Comparison of ENCODE assay signal across 1 cellular context in the genomic region with DNA sequence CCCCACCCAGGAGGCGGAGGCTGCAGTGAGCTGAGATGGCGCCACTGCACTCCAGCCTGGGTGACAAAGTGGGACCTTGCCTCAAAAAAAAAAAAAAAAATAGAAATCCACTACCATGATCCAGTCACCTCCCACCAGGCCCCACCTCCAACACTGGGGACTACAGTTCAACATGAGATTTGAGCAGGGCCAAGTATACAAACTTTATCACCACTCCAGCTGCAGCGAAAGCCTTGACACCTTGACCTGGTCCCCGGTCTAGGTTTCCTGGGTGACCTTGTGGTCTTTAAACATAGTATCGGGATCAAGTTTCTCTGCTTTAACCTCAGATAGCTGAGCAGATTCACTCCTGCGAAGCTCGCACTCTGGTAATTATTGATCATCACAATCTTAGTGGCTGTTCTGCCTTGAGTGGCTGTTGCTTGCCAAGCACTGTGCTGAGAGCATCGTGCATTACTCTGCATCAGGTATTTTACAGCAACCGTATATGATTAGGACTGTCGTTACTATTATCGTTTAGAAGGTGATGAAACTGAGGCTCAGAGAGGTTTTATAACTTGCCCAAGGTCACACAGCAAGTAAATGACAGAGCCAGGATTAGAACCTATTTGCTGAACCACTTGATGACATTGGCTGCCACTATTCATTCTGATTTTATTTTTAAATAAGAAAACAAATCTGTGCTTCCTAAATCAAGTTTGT.
TF ChIP-seq lines count a peak whose summit lies in the region.

No MANE protein-coding gene starts in this region.

TF ChIP-seq in HepG2, 621 proteins besides CTCF, POLR2A, EP300 and RAD21 (continued from another document and continues in another):
- TF ChIP-seq, protein P1, sequence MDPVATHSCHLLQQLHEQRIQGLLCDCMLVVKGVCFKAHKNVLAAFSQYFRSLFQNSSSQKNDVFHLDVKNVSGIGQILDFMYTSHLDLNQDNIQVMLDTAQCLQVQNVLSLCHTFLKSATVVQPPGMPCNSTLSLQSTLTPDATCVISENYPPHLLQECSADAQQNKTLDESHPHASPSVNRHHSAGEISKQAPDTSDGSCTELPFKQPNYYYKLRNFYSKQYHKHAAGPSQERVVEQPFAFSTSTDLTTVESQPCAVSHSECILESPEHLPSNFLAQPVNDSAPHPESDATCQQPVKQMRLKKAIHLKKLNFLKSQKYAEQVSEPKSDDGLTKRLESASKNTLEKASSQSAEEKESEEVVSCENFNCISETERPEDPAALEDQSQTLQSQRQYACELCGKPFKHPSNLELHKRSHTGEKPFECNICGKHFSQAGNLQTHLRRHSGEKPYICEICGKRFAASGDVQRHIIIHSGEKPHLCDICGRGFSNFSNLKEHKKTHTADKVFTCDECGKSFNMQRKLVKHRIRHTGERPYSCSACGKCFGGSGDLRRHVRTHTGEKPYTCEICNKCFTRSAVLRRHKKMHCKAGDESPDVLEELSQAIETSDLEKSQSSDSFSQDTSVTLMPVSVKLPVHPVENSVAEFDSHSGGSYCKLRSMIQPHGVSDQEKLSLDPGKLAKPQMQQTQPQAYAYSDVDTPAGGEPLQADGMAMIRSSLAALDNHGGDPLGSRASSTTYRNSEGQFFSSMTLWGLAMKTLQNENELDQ (CRISPR knock-in tag; IDR thresholded peaks at IDR 0.05; ENCODE audit: borderline replicate concordance) = no peak
- TF ChIP-seq, protein P2, sequence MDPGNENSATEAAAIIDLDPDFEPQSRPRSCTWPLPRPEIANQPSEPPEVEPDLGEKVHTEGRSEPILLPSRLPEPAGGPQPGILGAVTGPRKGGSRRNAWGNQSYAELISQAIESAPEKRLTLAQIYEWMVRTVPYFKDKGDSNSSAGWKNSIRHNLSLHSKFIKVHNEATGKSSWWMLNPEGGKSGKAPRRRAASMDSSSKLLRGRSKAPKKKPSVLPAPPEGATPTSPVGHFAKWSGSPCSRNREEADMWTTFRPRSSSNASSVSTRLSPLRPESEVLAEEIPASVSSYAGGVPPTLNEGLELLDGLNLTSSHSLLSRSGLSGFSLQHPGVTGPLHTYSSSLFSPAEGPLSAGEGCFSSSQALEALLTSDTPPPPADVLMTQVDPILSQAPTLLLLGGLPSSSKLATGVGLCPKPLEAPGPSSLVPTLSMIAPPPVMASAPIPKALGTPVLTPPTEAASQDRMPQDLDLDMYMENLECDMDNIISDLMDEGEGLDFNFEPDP (CRISPR knock-in tag; conservative IDR thresholded peaks at IDR 0.05) = 0 out of 2 replicates have a peak, but pooled peaks have one; percentile 45
- TF ChIP-seq MED8 (CRISPR knock-in tag; IDR thresholded peaks at IDR 0.05; ENCODE audit: insufficient replicate concordance) (no peak), SRSF9 (IDR thresholded peaks at IDR 0.05; ENCODE audit: borderline replicate concordance, insufficient read depth, low read depth, low read length, poor library complexity, severe bottlenecking) (no peak), HMGA1 (CRISPR knock-in tag; conservative IDR thresholded peaks at IDR 0.05) (no peak), TSC22D2 (CRISPR knock-in tag; IDR thresholded peaks at IDR 0.05; ENCODE audit: borderline replicate concordance) (no peak), HOXD1 (CRISPR knock-in tag; IDR thresholded peaks at IDR 0.05) (no peak), ZNF468 (CRISPR knock-in tag; IDR thresholded peaks at IDR 0.05) (no peak), ZNF777 (CRISPR knock-in tag; IDR thresholded peaks at IDR 0.05) (no peak), STAG1 (CRISPR knock-in tag; IDR thresholded peaks at IDR 0.05) (no peak), ZNF136 (CRISPR knock-in tag; IDR thresholded peaks at IDR 0.05; ENCODE audit: low read depth) (no peak), THAP11 (CRISPR knock-in tag; IDR thresholded peaks at IDR 0.05) (no peak), ZNF567 (CRISPR knock-in tag; IDR thresholded peaks at IDR 0.05; ENCODE audit: borderline replicate concordance) (no peak), HOXA5 (CRISPR knock-in tag; IDR thresholded peaks at IDR 0.05) (no peak), ZNF761 (CRISPR knock-in tag; conservative IDR thresholded peaks at IDR 0.05) (no peak), SMAD1 (CRISPR knock-in tag; IDR thresholded peaks at IDR 0.05; ENCODE audit: borderline replicate concordance, low read depth) (0 out of 2 replicates have a peak, but pooled peaks have one; percentile 57), SATB2 (CRISPR knock-in tag; IDR thresholded peaks at IDR 0.05) (no peak), TBX3 (IDR thresholded peaks at IDR 0.05; ENCODE audit: borderline replicate concordance) (no peak), ZNF282 (IDR thresholded peaks at IDR 0.05; ENCODE audit: partially characterized antibody) (no peak), ZBTB38 (CRISPR knock-in tag; IDR thresholded peaks at IDR 0.05) (no peak), KAT2B (IDR thresholded peaks at IDR 0.05; ENCODE audit: borderline replicate concordance, low read depth, low read length) (no peak), FIP1L1 (IDR thresholded peaks at IDR 0.05; ENCODE audit: borderline replicate concordance, insufficient read depth, low read depth, low read length) (no peak), ZNF776 (CRISPR knock-in tag; IDR thresholded peaks at IDR 0.05) (no peak), MTA1 (CRISPR knock-in tag; IDR thresholded peaks at IDR 0.05; ENCODE audit: borderline replicate concordance) (no peak)
- TF ChIP-seq, protein P3, sequence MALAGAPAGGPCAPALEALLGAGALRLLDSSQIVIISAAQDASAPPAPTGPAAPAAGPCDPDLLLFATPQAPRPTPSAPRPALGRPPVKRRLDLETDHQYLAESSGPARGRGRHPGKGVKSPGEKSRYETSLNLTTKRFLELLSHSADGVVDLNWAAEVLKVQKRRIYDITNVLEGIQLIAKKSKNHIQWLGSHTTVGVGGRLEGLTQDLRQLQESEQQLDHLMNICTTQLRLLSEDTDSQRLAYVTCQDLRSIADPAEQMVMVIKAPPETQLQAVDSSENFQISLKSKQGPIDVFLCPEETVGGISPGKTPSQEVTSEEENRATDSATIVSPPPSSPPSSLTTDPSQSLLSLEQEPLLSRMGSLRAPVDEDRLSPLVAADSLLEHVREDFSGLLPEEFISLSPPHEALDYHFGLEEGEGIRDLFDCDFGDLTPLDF (CRISPR knock-in tag; IDR thresholded peaks at IDR 0.05) = no peak
- TF ChIP-seq, protein P4, sequence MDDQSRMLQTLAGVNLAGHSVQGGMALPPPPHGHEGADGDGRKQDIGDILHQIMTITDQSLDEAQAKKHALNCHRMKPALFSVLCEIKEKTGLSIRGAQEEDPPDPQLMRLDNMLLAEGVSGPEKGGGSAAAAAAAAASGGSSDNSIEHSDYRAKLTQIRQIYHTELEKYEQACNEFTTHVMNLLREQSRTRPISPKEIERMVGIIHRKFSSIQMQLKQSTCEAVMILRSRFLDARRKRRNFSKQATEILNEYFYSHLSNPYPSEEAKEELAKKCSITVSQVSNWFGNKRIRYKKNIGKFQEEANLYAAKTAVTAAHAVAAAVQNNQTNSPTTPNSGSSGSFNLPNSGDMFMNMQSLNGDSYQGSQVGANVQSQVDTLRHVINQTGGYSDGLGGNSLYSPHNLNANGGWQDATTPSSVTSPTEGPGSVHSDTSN (CRISPR knock-in tag; IDR thresholded peaks at IDR 0.05; ENCODE audit: borderline replicate concordance) = no peak
- TF ChIP-seq, protein P5, sequence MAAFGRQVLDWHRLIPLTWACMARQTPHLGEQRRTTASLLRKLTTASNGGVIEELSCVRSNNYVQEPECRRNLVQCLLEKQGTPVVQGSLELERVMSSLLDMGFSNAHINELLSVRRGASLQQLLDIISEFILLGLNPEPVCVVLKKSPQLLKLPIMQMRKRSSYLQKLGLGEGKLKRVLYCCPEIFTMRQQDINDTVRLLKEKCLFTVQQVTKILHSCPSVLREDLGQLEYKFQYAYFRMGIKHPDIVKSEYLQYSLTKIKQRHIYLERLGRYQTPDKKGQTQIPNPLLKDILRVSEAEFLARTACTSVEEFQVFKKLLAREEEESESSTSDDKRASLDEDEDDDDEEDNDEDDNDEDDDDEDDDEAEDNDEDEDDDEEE (CRISPR knock-in tag; IDR thresholded peaks at IDR 0.05) = no peak
- TF ChIP-seq, protein P6, sequence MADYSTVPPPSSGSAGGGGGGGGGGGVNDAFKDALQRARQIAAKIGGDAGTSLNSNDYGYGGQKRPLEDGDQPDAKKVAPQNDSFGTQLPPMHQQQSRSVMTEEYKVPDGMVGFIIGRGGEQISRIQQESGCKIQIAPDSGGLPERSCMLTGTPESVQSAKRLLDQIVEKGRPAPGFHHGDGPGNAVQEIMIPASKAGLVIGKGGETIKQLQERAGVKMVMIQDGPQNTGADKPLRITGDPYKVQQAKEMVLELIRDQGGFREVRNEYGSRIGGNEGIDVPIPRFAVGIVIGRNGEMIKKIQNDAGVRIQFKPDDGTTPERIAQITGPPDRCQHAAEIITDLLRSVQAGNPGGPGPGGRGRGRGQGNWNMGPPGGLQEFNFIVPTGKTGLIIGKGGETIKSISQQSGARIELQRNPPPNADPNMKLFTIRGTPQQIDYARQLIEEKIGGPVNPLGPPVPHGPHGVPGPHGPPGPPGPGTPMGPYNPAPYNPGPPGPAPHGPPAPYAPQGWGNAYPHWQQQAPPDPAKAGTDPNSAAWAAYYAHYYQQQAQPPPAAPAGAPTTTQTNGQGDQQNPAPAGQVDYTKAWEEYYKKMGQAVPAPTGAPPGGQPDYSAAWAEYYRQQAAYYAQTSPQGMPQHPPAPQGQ (CRISPR knock-in tag; IDR thresholded peaks at IDR 0.05; ENCODE audit: borderline replicate concordance) = no peak
- TF ChIP-seq, protein P7, sequence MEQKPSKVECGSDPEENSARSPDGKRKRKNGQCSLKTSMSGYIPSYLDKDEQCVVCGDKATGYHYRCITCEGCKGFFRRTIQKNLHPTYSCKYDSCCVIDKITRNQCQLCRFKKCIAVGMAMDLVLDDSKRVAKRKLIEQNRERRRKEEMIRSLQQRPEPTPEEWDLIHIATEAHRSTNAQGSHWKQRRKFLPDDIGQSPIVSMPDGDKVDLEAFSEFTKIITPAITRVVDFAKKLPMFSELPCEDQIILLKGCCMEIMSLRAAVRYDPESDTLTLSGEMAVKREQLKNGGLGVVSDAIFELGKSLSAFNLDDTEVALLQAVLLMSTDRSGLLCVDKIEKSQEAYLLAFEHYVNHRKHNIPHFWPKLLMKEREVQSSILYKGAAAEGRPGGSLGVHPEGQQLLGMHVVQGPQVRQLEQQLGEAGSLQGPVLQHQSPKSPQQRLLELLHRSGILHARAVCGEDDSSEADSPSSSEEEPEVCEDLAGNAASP (CRISPR knock-in tag; IDR thresholded peaks at IDR 0.05; ENCODE audit: borderline replicate concordance) = no peak
- TF ChIP-seq, protein P8, sequence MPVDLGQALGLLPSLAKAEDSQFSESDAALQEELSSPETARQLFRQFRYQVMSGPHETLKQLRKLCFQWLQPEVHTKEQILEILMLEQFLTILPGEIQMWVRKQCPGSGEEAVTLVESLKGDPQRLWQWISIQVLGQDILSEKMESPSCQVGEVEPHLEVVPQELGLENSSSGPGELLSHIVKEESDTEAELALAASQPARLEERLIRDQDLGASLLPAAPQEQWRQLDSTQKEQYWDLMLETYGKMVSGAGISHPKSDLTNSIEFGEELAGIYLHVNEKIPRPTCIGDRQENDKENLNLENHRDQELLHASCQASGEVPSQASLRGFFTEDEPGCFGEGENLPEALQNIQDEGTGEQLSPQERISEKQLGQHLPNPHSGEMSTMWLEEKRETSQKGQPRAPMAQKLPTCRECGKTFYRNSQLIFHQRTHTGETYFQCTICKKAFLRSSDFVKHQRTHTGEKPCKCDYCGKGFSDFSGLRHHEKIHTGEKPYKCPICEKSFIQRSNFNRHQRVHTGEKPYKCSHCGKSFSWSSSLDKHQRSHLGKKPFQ (CRISPR knock-in tag; IDR thresholded peaks at IDR 0.05; ENCODE audit: insufficient replicate concordance) = no peak
- TF ChIP-seq, protein P9, sequence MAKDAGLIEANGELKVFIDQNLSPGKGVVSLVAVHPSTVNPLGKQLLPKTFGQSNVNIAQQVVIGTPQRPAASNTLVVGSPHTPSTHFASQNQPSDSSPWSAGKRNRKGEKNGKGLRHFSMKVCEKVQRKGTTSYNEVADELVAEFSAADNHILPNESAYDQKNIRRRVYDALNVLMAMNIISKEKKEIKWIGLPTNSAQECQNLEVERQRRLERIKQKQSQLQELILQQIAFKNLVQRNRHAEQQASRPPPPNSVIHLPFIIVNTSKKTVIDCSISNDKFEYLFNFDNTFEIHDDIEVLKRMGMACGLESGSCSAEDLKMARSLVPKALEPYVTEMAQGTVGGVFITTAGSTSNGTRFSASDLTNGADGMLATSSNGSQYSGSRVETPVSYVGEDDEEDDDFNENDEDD (CRISPR knock-in tag; IDR thresholded peaks at IDR 0.05; ENCODE audit: borderline replicate concordance) = no peak
- TF ChIP-seq, protein P10, sequence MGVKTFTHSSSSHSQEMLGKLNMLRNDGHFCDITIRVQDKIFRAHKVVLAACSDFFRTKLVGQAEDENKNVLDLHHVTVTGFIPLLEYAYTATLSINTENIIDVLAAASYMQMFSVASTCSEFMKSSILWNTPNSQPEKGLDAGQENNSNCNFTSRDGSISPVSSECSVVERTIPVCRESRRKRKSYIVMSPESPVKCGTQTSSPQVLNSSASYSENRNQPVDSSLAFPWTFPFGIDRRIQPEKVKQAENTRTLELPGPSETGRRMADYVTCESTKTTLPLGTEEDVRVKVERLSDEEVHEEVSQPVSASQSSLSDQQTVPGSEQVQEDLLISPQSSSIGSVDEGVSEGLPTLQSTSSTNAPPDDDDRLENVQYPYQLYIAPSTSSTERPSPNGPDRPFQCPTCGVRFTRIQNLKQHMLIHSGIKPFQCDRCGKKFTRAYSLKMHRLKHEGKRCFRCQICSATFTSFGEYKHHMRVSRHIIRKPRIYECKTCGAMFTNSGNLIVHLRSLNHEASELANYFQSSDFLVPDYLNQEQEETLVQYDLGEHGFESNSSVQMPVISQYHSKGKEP (CRISPR knock-in tag; IDR thresholded peaks at IDR 0.05) = no peak
